In genomic region chr17:76935331-76935730, GRCh38 we compare ENCODE assay signal across 22 cellular contexts.
DNase-seq lines count a peak whose midpoint lies in the region; ATAC-seq and TF ChIP-seq lines count a peak whose summit lies in the region.
"Had no signal": no experiment of that assay in that cellular context is flagged by ENCODE, and none has a peak within 500 bp of the region (broad histone marks: within the 10 kb centered on the region; RNA-seq: fewer than 3 reads in every experiment).

No MANE protein-coding gene starts in this region.

- H3K36me3 ChIP-seq in tibial artery: no peaks in the 10 kb centered on the region
- H3K36me3 ChIP-seq: stomach had no signal

- intact Hi-C loops in tibial artery (cut with DNase I; ENCODE audit: low total_unique reads): no loop called here

- H3K4me1 ChIP-seq in foreskin keratinocyte: no peaks in the 10 kb centered on the region
- H3K4me1 ChIP-seq in tibial artery: no peaks in the 10 kb centered on the region
- H3K4me1 ChIP-seq: parathyroid adenoma, stomach had no signal

- peak; percentile 30 for DNase-seq in ACHN
- peak; percentile 68 for DNase-seq in HT1080 (ENCODE audit: low read depth)
- peak; percentile 23 for DNase-seq in astrocyte of the hippocampus (ENCODE audit: low read depth, low spot score)
- DNase-seq in foreskin keratinocyte: peak; percentile 5 to 25
- DNase-seq in DMS153 (lab: John Stamatoyannopoulos, UW): no peak
- DNase-seq in tibial artery: no peak
- no peak for DNase-seq in NCI-H2107 treated with DMSO at 0.1 percent for 48 hours (lab: John Stamatoyannopoulos, UW; ENCODE audit: unreplicated experiment)
- DNase-seq: activated B cell treated with CpG ODN at 0.5 μM for 24 hours; activated CD8-positive, alpha-beta T cell treated with anti-CD3 and anti-CD28 coated beads for 36 hours; activated naive CD4-positive, alpha-beta T cell; activated T-cell treated with anti-CD3 and anti-CD28 coated beads, Interleukin-2, amount 50 U/mL, for 1 hour; anterior cingulate cortex; endodermal cell; Kasumi-1; left cardiac atrium; NCI-H146; stimulated activated CD4-positive, alpha-beta T cell treated with anti-CD3 and anti-CD28 coated beads, Interleukin-4, amount 100 ng/mL, for 1 hour; stomach; T-helper 2 cell had no signal

- TF ChIP-seq CTCF in foreskin keratinocyte (conservative IDR thresholded peaks at IDR 0.05) (no peak), tibial artery (IDR thresholded peaks at IDR 0.05) (no peak)

- ATAC-seq in foreskin keratinocyte (no peak), GM18498 (IDR thresholded peaks at IDR 0.05; ENCODE audit: unreplicated experiment) (no peak)
- ATAC-seq: activated CD8-positive, alpha-beta T cell treated with anti-CD3 and anti-CD28 coated beads for 36 hours; left cardiac atrium had no signal

- no peaks in the 10 kb centered on the region for H3K9me3 ChIP-seq in tibial artery
- H3K9me3 ChIP-seq: stomach had no signal

- peaks cover 19% of the 10 kb centered on the region for H3K27me3 ChIP-seq in foreskin keratinocyte
- H3K27me3 ChIP-seq in tibial artery: peaks cover 0 to 50% of the 10 kb centered on the region in 2 donors

- no peak overlapping the region for H3K4me3 ChIP-seq in tibial artery
- H3K4me3 ChIP-seq: skin epidermis, stomach had no signal

- H3K27ac ChIP-seq in foreskin keratinocyte (no peak overlapping the region), tibial artery (no peak overlapping the region)
- H3K27ac ChIP-seq: parathyroid adenoma, skin epidermis, stomach had no signal

- in situ Hi-C loops in ACHN (cut with HindIII; ENCODE audit: low pct_ligation_motif_present, low pct_unique_long_range_greater_than_20kb, low sequenced_read_pairs): no loop called here

Comparison
In these comparisons a context has a peak if more than half of its experiments do, and no peak if none do; other contexts are left out.
1. DNase-seq: peak in ACHN (single experiment), HT1080 (single experiment), astrocyte of the hippocampus (single experiment) and foreskin keratinocyte (2 of 2); none in DMS153 (single experiment), tibial artery (0 of 2) and NCI-H2107 treated with DMSO at 0.1 percent for 48 hours (single experiment).